8 cellular contexts compared by ENCODE assay signal in genomic region chr6:60572607-60573006, GRCh38.
DNase-seq lines count a peak whose midpoint lies in the region; ATAC-seq and TF ChIP-seq lines count a peak whose summit lies in the region.
"Not testable (repeated sequence)": the region's sequence is repeated elsewhere in the genome, so short reads cannot be mapped to it uniquely, and the experiment has no call there.

No MANE protein-coding gene starts in this region.

- intact Hi-C loops in Caco-2 (cut with micrococcal nuclease; ENCODE audit: unreplicated experiment); MCF 10A (cut with micrococcal nuclease); left colon (cut with DNase I, micrococcal nuclease); thyroid gland (cut with DNase I): not testable (repeated sequence)

- H3K9me3 Mint-ChIP-seq in Caco-2 (ENCODE audit: unreplicated experiment) (peaks cover 17% of the 10 kb centered on the region), nephron (peaks cover 13% of the 10 kb centered on the region)
- H3K9me3 Mint-ChIP-seq in MCF 10A (ENCODE audit: unreplicated experiment): not testable (repeated sequence)

- H3K36me3 ChIP-seq in Caco-2 (ENCODE audit: control insufficient read depth, insufficient read depth, low read length); MG63; thyroid gland: not testable (repeated sequence)

- 80 to 88% methylated on average over 1 of the region's 1 CpG for WGBS in thyroid gland, 2 donors

- H3K27me3 ChIP-seq in Caco-2 (replicated peaks; ENCODE audit: control insufficient read depth, insufficient read depth, low read length); MG63; thyroid gland: not testable (repeated sequence)

- not testable (repeated sequence) for H3K36me3 Mint-ChIP-seq in Caco-2 (ENCODE audit: insufficient read depth, unreplicated experiment); MCF 10A (ENCODE audit: insufficient read depth, unreplicated experiment); nephron (ENCODE audit: low read depth)

- not testable (repeated sequence) for H3K9me3 ChIP-seq in Caco-2, MG63, thyroid gland

- H3K4me3 Mint-ChIP-seq in Caco-2 (ENCODE audit: unreplicated experiment); MCF 10A (ENCODE audit: unreplicated experiment); nephron: not testable (repeated sequence)

- CTCF ChIA-PET in Caco-2 (lab: Charles Lee): interaction anchor here (0.6 kb wide), 1 partner anchor 186 kb away, joined by 4 read pairs; no protein-coding TSS in a partner anchor
- CTCF ChIA-PET in MCF 10A (lab: Yijun Ruan, JAX): interaction anchor here (0.8 kb wide), 2 partner anchors 136 to 148 kb away, joined by 3 read pairs; no protein-coding TSS in a partner anchor

- H3K4me1 ChIP-seq in Caco-2, thyroid gland: not testable (repeated sequence)

- not testable (repeated sequence) for H3K27ac Mint-ChIP-seq in Caco-2 (ENCODE audit: unreplicated experiment); MCF 10A (ENCODE audit: low read depth, unreplicated experiment); nephron

- TF ChIP-seq POLR2A in thyroid gland (IDR thresholded peaks at IDR 0.05): not testable (repeated sequence)

- H3K4me3 ChIP-seq in Caco-2 (ENCODE audit: low read depth, low read length); MG63; thyroid gland (replicated peaks in 1 of 3): not testable (repeated sequence)

- POLR2A ChIA-PET in Caco-2 (lab: Charles Lee); MCF 10A (lab: Yijun Ruan, JAX): not testable (repeated sequence)

- peak; percentile 68 for ATAC-seq in left colon

- not testable (repeated sequence) for H3K27me3 Mint-ChIP-seq in Caco-2 (ENCODE audit: insufficient read depth, unreplicated experiment); MCF 10A (ENCODE audit: insufficient read depth, unreplicated experiment); nephron (ENCODE audit: low read depth)

- not testable (repeated sequence) for BruUV-seq in Caco-2 (replicated peaks; lab: Mats Ljungman, UMichigan); MCF 10A (replicated peaks; lab: Mats Ljungman, UMichigan)

- peak; percentile 27 to 43 for DNase-seq in Caco-2
- DNase-seq in MG63: peak; percentile 16
- DNase-seq in OCI-M1 (lab: John Stamatoyannopoulos, UW): peak; percentile 35
- not testable (repeated sequence) for DNase-seq in MCF 10A (ENCODE audit: unreplicated experiment)
- peak; percentile 1 for DNase-seq in globus pallidus (ENCODE audit: low spot score)
- peak; percentile 24 to 29 for DNase-seq in left colon
- DNase-seq in thyroid gland: peak; percentile 52 to 64

- TF ChIP-seq CTCF in Caco-2 (IDR thresholded peaks at IDR 0.05; ENCODE audit: insufficient read depth in 1 of 2, low read depth in 1 of 2, low read length in 1 of 2, severe bottlenecking in 1 of 2, unreplicated experiment in 1 of 2): not testable (repeated sequence)
- TF ChIP-seq CTCF in MCF 10A (IDR thresholded peaks at IDR 0.05; ENCODE audit: unreplicated experiment) (peak; percentile 12), nephron (IDR thresholded peaks at IDR 0.05; ENCODE audit: unreplicated experiment in 3 of 3) (peak in 2 of 3 experiments; percentile 7 to 9), thyroid gland (IDR thresholded peaks at IDR 0.05) (peak in 3 of 6 experiments; percentile 41 to 47 (median 42))

- H3K27ac ChIP-seq in thyroid gland: not testable (repeated sequence)

- not testable (repeated sequence) for H3K4me1 Mint-ChIP-seq in Caco-2 (ENCODE audit: low read depth, unreplicated experiment)
- peaks cover 11% of the 10 kb centered on the region for H3K4me1 Mint-ChIP-seq in MCF 10A (ENCODE audit: insufficient read depth, unreplicated experiment)
- H3K4me1 Mint-ChIP-seq in nephron: peaks cover 14% of the 10 kb centered on the region
